In the genomic region with DNA sequence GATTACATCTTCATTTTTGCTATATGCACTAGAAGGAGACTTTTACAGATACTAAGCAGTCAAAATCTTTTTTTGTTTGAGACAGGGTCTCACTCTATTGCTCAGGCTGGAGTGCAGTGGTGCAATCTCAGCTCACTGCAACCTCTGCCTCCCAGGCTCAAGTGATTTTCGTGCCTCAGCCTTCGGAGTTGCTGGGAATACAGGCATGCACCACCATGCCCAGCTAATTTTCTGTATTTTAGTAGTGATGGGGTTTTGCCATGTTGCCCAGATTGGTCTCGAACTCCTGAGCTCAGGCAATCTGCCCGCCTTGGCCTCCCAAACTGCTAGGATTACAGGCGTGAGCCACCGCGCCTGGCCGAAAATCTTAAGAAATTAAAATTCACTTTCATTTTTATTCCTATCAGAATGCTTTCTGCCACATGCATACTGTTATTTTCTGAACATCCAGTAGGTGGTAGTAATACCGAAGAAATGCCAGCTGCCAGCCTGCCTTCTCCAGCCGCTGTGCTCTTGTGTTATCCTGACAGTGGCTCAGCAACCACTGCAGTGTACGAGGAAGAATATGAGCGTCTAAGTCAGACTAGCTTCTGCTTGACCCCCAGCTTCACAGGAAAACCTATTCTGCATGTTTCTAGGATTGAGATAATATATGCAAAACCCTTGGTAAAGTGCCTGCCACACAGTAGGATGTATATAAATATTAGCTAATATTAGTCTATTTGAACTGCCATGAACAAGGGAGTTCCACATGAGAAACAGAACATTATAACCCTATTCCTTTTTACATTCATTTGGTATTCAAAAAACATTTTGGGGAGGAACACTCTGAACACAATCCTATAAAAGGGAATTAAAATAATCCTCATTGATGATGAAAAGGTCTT, we compare ENCODE assay signal across 8 cellular contexts. TPM values are rescaled to one million over a fixed set of nuclear protein-coding genes. Genes with fewer than 3 reads are reported as not detected.
A peak's percentile ranks its signal among the peaks of the same experiment; 100 is the strongest.
DNase-seq lines count a peak whose midpoint lies in the region; ATAC-seq, FAIRE-seq and TF ChIP-seq lines count a peak whose summit lies in the region.

No MANE protein-coding gene starts in this region.

- no peak overlapping the region for H3K4me3 Mint-ChIP-seq in neural crest cell

- H3K27ac ChIP-seq in OCI-LY7 (ENCODE audit: low read depth, low read length, poor library complexity, severe bottlenecking) (no peak overlapping the region), tibial artery (peak overlapping the region in 1 of 2 donors; percentile 29)

- H3K9me3 ChIP-seq in OCI-LY7 (ENCODE audit: low read length) (no peaks in the 10 kb centered on the region), tibial artery (no peaks in the 10 kb centered on the region)

- no TSS peak for BruUV-seq in OCI-LY7 (replicated peaks; lab: Mats Ljungman, UMichigan)

- CTCF ChIA-PET in OCI-LY7 (lab: Charles Lee; ENCODE audit: unreplicated experiment), result interaction anchor here (0.6 to 1.1 kb wide), 4 partner anchors 19 to 218 kb away, joined by 3 to 4 read pairs (median 3); no protein-coding TSS in a partner anchor

- H3K36me3 Mint-ChIP-seq in neural crest cell (ENCODE audit: low read depth), result no peaks in the 10 kb centered on the region

- H3K27me3 ChIP-seq in tibial artery, result no peaks in the 10 kb centered on the region

- TF ChIP-seq CTCF in D721Med (IDR thresholded peaks at IDR 0.05; ENCODE audit: insufficient read depth, missing control alignments) (peak; percentile 79), OCI-LY7 (conservative IDR thresholded peaks at IDR 0.05; ENCODE audit: low read length) (peak; percentile 81), fibroblast of mammary gland (conservative IDR thresholded peaks at IDR 0.05; ENCODE audit: control insufficient read depth, insufficient read depth, low read depth, low read length) (peak; percentile 68), neural crest cell (conservative IDR thresholded peaks at IDR 0.05) (peak; percentile 71), tibial artery (IDR thresholded peaks at IDR 0.05) (peak; percentile 74 to 77)

- no peaks in the 10 kb centered on the region for H3K79me2 ChIP-seq in OCI-LY7 (ENCODE audit: insufficient read depth, low read depth, low read length)

- no peak overlapping the region for H3K27ac Mint-ChIP-seq in neural crest cell (ENCODE audit: unreplicated experiment)

- H3K9me3 Mint-ChIP-seq in neural crest cell, result no peaks in the 10 kb centered on the region

- DNase-seq in D721Med (ENCODE audit: insufficient read length, low spot score), result no peak
- peak; percentile 44 for DNase-seq in HuH-7 (ENCODE audit: low spot score)
- peak; percentile 74 for DNase-seq in OCI-LY7 (ENCODE audit: low spot score)
- peak; percentile 53 to 55 for DNase-seq in activated T-cell treated with anti-CD3 and anti-CD28 coated beads, Interleukin-2, amount 50 U/mL, for 48 hours
- peak; percentile 74 for DNase-seq in fibroblast of mammary gland (ENCODE audit: low read depth)
- DNase-seq in neural crest cell (ENCODE audit: low read depth, low spot score), result peak; percentile 23
- DNase-seq in tibial artery, result peak; percentile 66 to 69

- POLR2A ChIA-PET in OCI-LY7 (lab: Charles Lee), result interaction anchor here (1.4 kb wide), 1 partner anchor 35 kb away, joined by 4 read pairs; no protein-coding TSS in a partner anchor

- intact Hi-C loops in OCI-LY7 (cut with micrococcal nuclease; ENCODE audit: unreplicated experiment) (loop anchor here (2.0 to 5.0 kb wide), 2 partner anchors 127 to 186 kb away; no protein-coding TSS in a partner anchor), tibial artery (cut with DNase I; ENCODE audit: low total_unique reads) (no loop called here)

- no peak overlapping the region for H3K4me2 ChIP-seq in OCI-LY7 (ENCODE audit: low read length)

- H3K36me3 ChIP-seq in OCI-LY7 (ENCODE audit: insufficient read depth, low read length) (no peaks in the 10 kb centered on the region), tibial artery (no peaks in the 10 kb centered on the region)

- no peak overlapping the region for H3K4me3 ChIP-seq in OCI-LY7 (ENCODE audit: low read depth, low read length, poor library complexity, severe bottlenecking)
- no peak overlapping the region for H3K4me3 ChIP-seq in fibroblast of mammary gland (ENCODE audit: control insufficient read depth, low read depth, low read length)
- peak overlapping the region in 1 of 2 donors; percentile 15 for H3K4me3 ChIP-seq in tibial artery

- H3K9me2 ChIP-seq in OCI-LY7 (ENCODE audit: insufficient read depth, low read length), result no peaks in the 10 kb centered on the region

- peak overlapping the region; percentile 4; the same call in 1 of the 2 replicates for H2AFZ ChIP-seq in OCI-LY7 (ENCODE audit: low read length)

- peaks cover 12% of the 10 kb centered on the region for H3K4me1 ChIP-seq in OCI-LY7 (ENCODE audit: insufficient read depth, low read length, poor library complexity, severe bottlenecking)
- H3K4me1 ChIP-seq in tibial artery, result peaks cover 0 to 19% (median 8%) of the 10 kb centered on the region in 4 donors

- ATAC-seq in GM21381 (IDR thresholded peaks at IDR 0.05; ENCODE audit: unreplicated experiment), result peak; percentile 76

- H4K20me1 ChIP-seq in OCI-LY7 (ENCODE audit: insufficient read depth, low read length), result no peaks in the 10 kb centered on the region

- FAIRE-seq in D721Med (lab: Jason Lieb, UNC), result no peak

- H3K4me1 Mint-ChIP-seq in neural crest cell, result peaks cover 4% of the 10 kb centered on the region

- no peaks in the 10 kb centered on the region for H3K27me3 Mint-ChIP-seq in neural crest cell (ENCODE audit: low read depth)

RNA-seq across cellular contexts. Expression of gene RPAP3, which starts 54.2 kb away (rescaled TPM):
- total RNA-seq in OCI-LY7 (2014; rRNA removed; shearing (Covaris generic)), result 21.6 and 25.1 TPM in 2 replicates
- total RNA-seq in OCI-LY7 (2022) (52.9 and 53.9 TPM in 2 replicates), neural crest cell (45.2 and 49.4 TPM in 2 replicates)
